Comparison of ENCODE assay signal across 22 cellular contexts in genomic region chr12:116478243-116478773, GRCh38.
"Had no signal": no experiment of that assay in that cellular context is flagged by ENCODE, and none has a peak within 500 bp of the region (broad histone marks: within the 10 kb centered on the region; RNA-seq: fewer than 3 reads in every experiment).

No MANE protein-coding gene starts in this region.

- H3K4me1 ChIP-seq: esophagus muscularis mucosa, gastrocnemius medialis, heart right ventricle, left lung, lower lobe of right lung had no signal

- ATAC-seq: effector memory CD8-positive, alpha-beta T cell; foreskin keratinocyte; gastrocnemius medialis; heart right ventricle; left cardiac atrium; left lung; left ventricle myocardium superior; lower lobe of right lung; mucosa of descending colon had no signal

- DNase-seq: effector CD8-positive, alpha-beta T cell; effector memory CD8-positive, alpha-beta T cell; endodermal cell; foreskin keratinocyte; gastrocnemius medialis; glutamatergic neuron; head of caudate nucleus; heart right ventricle; hippocampal formation; left cardiac atrium; left lung; left ventricle myocardium superior; lower lobe of right lung; mesenchymal stem cell; mucosa of descending colon; naive B cell had no signal

- H3K9me3 ChIP-seq: gastrocnemius medialis had no signal

- H3K27ac ChIP-seq: coronary artery, esophagus muscularis mucosa, foreskin keratinocyte, gastrocnemius medialis, heart right ventricle, left lung, lower lobe of right lung had no signal

- H3K36me3 ChIP-seq: esophagus muscularis mucosa, gastrocnemius medialis, heart right ventricle, left lung, lower lobe of right lung had no signal

- H3K4me3 ChIP-seq: coronary artery, esophagus muscularis mucosa, gastrocnemius medialis, heart right ventricle, left lung, lower lobe of right lung, mucosa of descending colon had no signal

- FAIRE-seq: colon, endometrium, islet of Langerhans, keratinocyte had no signal

- H3K27me3 ChIP-seq: foreskin keratinocyte had no signal
